9 cellular contexts compared by ENCODE assay signal in genomic region chr1:92486251-92487077, GRCh38. TPM values are rescaled to one million over a fixed set of nuclear protein-coding genes. Genes with fewer than 3 reads are reported as not detected.
DNase-seq lines count a peak whose midpoint lies in the region; ATAC-seq and TF ChIP-seq lines count a peak whose summit lies in the region.
"Had no signal": no experiment of that assay in that cellular context is flagged by ENCODE, and none has a peak within 500 bp of the region (broad histone marks: within the 10 kb centered on the region; RNA-seq: fewer than 3 reads in every experiment).

Gene GFI1 (minus strand): TSS chr1:92486925. CDS start chr1:92483487, 3,438 bp downstream.

- POLR2A ChIA-PET in activated CD4-positive, alpha-beta memory T cell treated with anti-CD3 and anti-CD28 coated beads for 36 hours (lab: Charles Lee), result interaction anchor here (0.6 to 9.0 kb wide), 12 partner anchors 11 to 346 kb away, joined by 3 to 154 read pairs (median 7); partner anchors contain the start of gene RPL5

- H3K36me3 ChIP-seq in DOHH2 (ENCODE audit: control insufficient read depth, low read length), result no peaks in the 10 kb centered on the region
- H3K36me3 ChIP-seq in neuron (ENCODE audit: insufficient read depth, low read length), result no peaks in the 10 kb centered on the region
- no peaks in the 10 kb centered on the region for H3K36me3 ChIP-seq in urinary bladder (ENCODE audit: insufficient read depth)

- intact Hi-C loops in activated CD4-positive, alpha-beta memory T cell treated with anti-CD3 and anti-CD28 coated beads for 36 hours (cut with micrococcal nuclease), result loop anchor here (1.0 to 10.0 kb wide), 8 partner anchors 16 to 1464 kb away; partner anchors contain the start of genes DIPK1A, RPL5 and ZNF644

- H3K9me3 ChIP-seq in DOHH2 (ENCODE audit: control insufficient read depth, insufficient read depth, low read length) (no peaks in the 10 kb centered on the region), neuron (ENCODE audit: low read length) (no peaks in the 10 kb centered on the region)

- H3K4me2 ChIP-seq in DOHH2 (ENCODE audit: low read length), result peak within 1 kb of the TSS; percentile 100

- TF ChIP-seq CTCF in DOHH2 (IDR thresholded peaks at IDR 0.05; ENCODE audit: low read depth, low read length, poor library complexity, severe bottlenecking), result peak; percentile 9
- TF ChIP-seq CTCF in LNCaP clone FGC (IDR thresholded peaks at IDR 0.05; ENCODE audit: control insufficient read depth, extremely low read depth, insufficient read depth), result no peak

- H3K27me3 ChIP-seq in DOHH2 (ENCODE audit: control insufficient read depth, low read length) (peaks cover 70% of the 10 kb centered on the region), neuron (ENCODE audit: insufficient read depth, low read length) (peaks cover 77% of the 10 kb centered on the region)

- 2% methylated on average over 76 of the region's 77 CpGs for WGBS in urinary bladder

- peak; percentile 3 for ATAC-seq in GM21515 (IDR thresholded peaks at IDR 0.05; ENCODE audit: unreplicated experiment)

- TF ChIP-seq POLR2A in erythroblast (IDR thresholded peaks at IDR 0.05; ENCODE audit: low read length), result no peak

- H3K27me3 Mint-ChIP-seq in activated CD4-positive, alpha-beta memory T cell treated with anti-CD3 and anti-CD28 coated beads for 36 hours, result no peaks in the 10 kb centered on the region

- H3K27ac ChIP-seq in DOHH2 (ENCODE audit: low read depth, low read length) (no peak within 1 kb of the TSS), urinary bladder (ENCODE audit: low read depth) (no peak within 1 kb of the TSS)

- no peaks in the 10 kb centered on the region for H3K9me3 Mint-ChIP-seq in activated CD4-positive, alpha-beta memory T cell treated with anti-CD3 and anti-CD28 coated beads for 36 hours

- H3K4me3 Mint-ChIP-seq in activated CD4-positive, alpha-beta memory T cell treated with anti-CD3 and anti-CD28 coated beads for 36 hours, result peak within 1 kb of the TSS; percentile 90

- H3K27ac Mint-ChIP-seq in activated CD4-positive, alpha-beta memory T cell treated with anti-CD3 and anti-CD28 coated beads for 36 hours, result peak within 1 kb of the TSS; percentile 98

- peaks cover 33% of the 10 kb centered on the region for H3K36me3 Mint-ChIP-seq in activated CD4-positive, alpha-beta memory T cell treated with anti-CD3 and anti-CD28 coated beads for 36 hours

- H3K9me2 ChIP-seq in DOHH2 (replicated peaks; ENCODE audit: control insufficient read depth, low read length), result no peaks in the 10 kb centered on the region

- H3K4me1 ChIP-seq in DOHH2 (ENCODE audit: control insufficient read depth, low read length) (peaks cover 40% of the 10 kb centered on the region), neuron (ENCODE audit: insufficient read depth, low read length) (peaks cover 37% of the 10 kb centered on the region), urinary bladder (ENCODE audit: insufficient read depth) (peaks cover 4% of the 10 kb centered on the region)

- H3K4me3 ChIP-seq in DOHH2 (ENCODE audit: low read length) (peak within 1 kb of the TSS; percentile 84), LNCaP clone FGC (ENCODE audit: low read depth, low read length) (peak within 1 kb of the TSS; percentile 50), neuron (ENCODE audit: low read length) (peak within 1 kb of the TSS; percentile 27), urinary bladder (ENCODE audit: low read depth, low read length) (peak within 1 kb of the TSS; percentile 58)

- H4K20me1 ChIP-seq in DOHH2 (ENCODE audit: control insufficient read depth, insufficient read depth, low read depth, low read length), result no peaks in the 10 kb centered on the region

- CTCF ChIA-PET in activated CD4-positive, alpha-beta memory T cell treated with anti-CD3 and anti-CD28 coated beads for 36 hours (lab: Charles Lee), result interaction anchor here (0.6 to 5.0 kb wide), 24 partner anchors 9 to 346 kb away, joined by 3 to 38 read pairs (median 4); partner anchors contain the start of genes GLMN and RPAP2

- peaks cover 28% of the 10 kb centered on the region for H3K4me1 Mint-ChIP-seq in activated CD4-positive, alpha-beta memory T cell treated with anti-CD3 and anti-CD28 coated beads for 36 hours (ENCODE audit: low read depth)

- H3F3A ChIP-seq in DOHH2 (ENCODE audit: control insufficient read depth, insufficient read depth), result 0 out of 2 replicates have a peak, but pooled peaks cover 9% of the 10 kb centered on the region

- peak within 1 kb of the TSS; percentile 54 for H2AFZ ChIP-seq in neuron (ENCODE audit: low read depth, low read length)

- DNase-seq in LNCaP clone FGC (ENCODE audit: low read depth) (no peak), erythroblast (lab: John Stamatoyannopoulos, UW) (peak; percentile 11 to 12), inferior parietal cortex (ENCODE audit: extremely low spot score) (no peak)
- DNase-seq in activated CD4-positive, alpha-beta memory T cell treated with anti-CD3 and anti-CD28 coated beads for 36 hours, result peak; percentile 88

- no peaks in the 10 kb centered on the region for H3K79me2 ChIP-seq in DOHH2 (ENCODE audit: control insufficient read depth, low read length)

RNA-seq across cellular contexts. Expression of gene GFI1, which starts in this region (rescaled TPM):
- 10 to 100 TPM; 53.3 to 55.3 TPM for total RNA-seq in activated CD4-positive, alpha-beta memory T cell treated with anti-CD3 and anti-CD28 coated beads for 36 hours
- 0.63 TPM for total RNA-seq in urinary bladder
- polyA plus RNA-seq in urinary bladder, result 0.60 TPM
- total RNA-seq: dermis microvascular lymphatic vessel endothelial cell had no signal

Comparison
In these comparisons a context has a peak if more than half of its experiments do, and no peak if none do; other contexts are left out.
1. RNA of gene GFI1 (total RNA-seq): 53.3 to 55.3 TPM in activated CD4-positive, alpha-beta memory T cell treated with anti-CD3 and anti-CD28 coated beads for 36 hours; 0.63 TPM in urinary bladder (single experiment); every median in the first group is over 10 times any median in the second.
2. H3K4me3 ChIP-seq: peak in every context shown above with its lines; median percentile 84 in DOHH2; 58 in urinary bladder; 50 in LNCaP clone FGC; 27 in neuron.
3. DNase-seq: peak in activated CD4-positive, alpha-beta memory T cell treated with anti-CD3 and anti-CD28 coated beads for 36 hours (single experiment) and erythroblast (2 of 2); none in LNCaP clone FGC (single experiment) and inferior parietal cortex (single experiment).